In genomic region chr20:4814696-4815252, GRCh38 we compare ENCODE assay signal across 8 cellular contexts. TPM values are rescaled to one million over a fixed set of nuclear protein-coding genes. Genes with fewer than 3 reads are reported as not detected.
DNase-seq lines count a peak whose midpoint lies in the region; ATAC-seq and TF ChIP-seq lines count a peak whose summit lies in the region.

No MANE protein-coding gene starts in this region.

- H3K27me3 ChIP-seq in endodermal cell (ENCODE audit: control insufficient read depth, insufficient read depth, low read length, poor library complexity, severe bottlenecking), result no peaks in the 10 kb centered on the region

- H3K27ac ChIP-seq in endodermal cell (ENCODE audit: low read depth, low read length), result no peak overlapping the region

- no peak for TF ChIP-seq CTCF in endodermal cell (conservative IDR thresholded peaks at IDR 0.05)

- no peaks in the 10 kb centered on the region for H3K36me3 ChIP-seq in endodermal cell (ENCODE audit: control insufficient read depth, insufficient read depth, low read length)

- H3K27ac Mint-ChIP-seq in activated CD4-positive, alpha-beta T cell treated with anti-CD3 and anti-CD28 coated beads, Interleukin-2, amount 10 ng/mL, durations not matched to agents 24 days and 14 days, result peak overlapping the region; percentile 96
- peak overlapping the region; percentile 24 for H3K27ac Mint-ChIP-seq in endodermal cell

- H3K9me3 Mint-ChIP-seq in activated CD4-positive, alpha-beta T cell treated with anti-CD3 and anti-CD28 coated beads, Interleukin-2, amount 10 ng/mL, durations not matched to agents 24 days and 14 days, result no peaks in the 10 kb centered on the region
- H3K9me3 Mint-ChIP-seq in endodermal cell, result no peaks in the 10 kb centered on the region

- H3K9me3 ChIP-seq in endodermal cell (ENCODE audit: control insufficient read depth, low read length), result no peaks in the 10 kb centered on the region

- 88 to 89% methylated on average over 15 to 20 of the region's 20 CpGs for WGBS in endodermal cell (ENCODE audit: insufficient coverage in 1 of 2, insufficient read length in 1 of 2), 2 experiments

- peak overlapping the region; percentile 87 for H3K4me3 Mint-ChIP-seq in activated CD4-positive, alpha-beta T cell treated with anti-CD3 and anti-CD28 coated beads, Interleukin-2, amount 10 ng/mL, durations not matched to agents 24 days and 14 days
- H3K4me3 Mint-ChIP-seq in endodermal cell, result no peak overlapping the region

- no peak overlapping the region for H3K4me3 ChIP-seq in endodermal cell (ENCODE audit: low read length)

- peak; percentile 47 for ATAC-seq in GM19351 (IDR thresholded peaks at IDR 0.05; ENCODE audit: unreplicated experiment)
- peak; percentile 42 for ATAC-seq in HG03196 (IDR thresholded peaks at IDR 0.05; ENCODE audit: unreplicated experiment)

- peaks cover 65% of the 10 kb centered on the region for H3K4me1 Mint-ChIP-seq in activated CD4-positive, alpha-beta T cell treated with anti-CD3 and anti-CD28 coated beads, Interleukin-2, amount 10 ng/mL, durations not matched to agents 24 days and 14 days
- peaks cover 9% of the 10 kb centered on the region for H3K4me1 Mint-ChIP-seq in endodermal cell

- H3K9ac ChIP-seq in endodermal cell (ENCODE audit: extremely low read depth, low read length, poor library complexity, severe bottlenecking), result no peak overlapping the region

- peaks cover 38% of the 10 kb centered on the region for H3K36me3 Mint-ChIP-seq in activated CD4-positive, alpha-beta T cell treated with anti-CD3 and anti-CD28 coated beads, Interleukin-2, amount 10 ng/mL, durations not matched to agents 24 days and 14 days (ENCODE audit: low read depth)
- H3K36me3 Mint-ChIP-seq in endodermal cell (ENCODE audit: low read depth), result no peaks in the 10 kb centered on the region

- DNase-seq in activated CD4-positive, alpha-beta T cell treated with anti-CD3 and anti-CD28 coated beads, Interleukin-2, amount 10 ng/mL, durations not matched to agents 24 days and 14 days, result peak; percentile 93
- DNase-seq in endodermal cell (no peak), OCI-M1 (lab: John Stamatoyannopoulos, UW) (no peak), NCI-H1105 treated with DMSO at 0.1 percent for 48 hours (lab: John Stamatoyannopoulos, UW) (no peak), T1000 (lab: John Stamatoyannopoulos, UW) (no peak)
- DNase-seq in stimulated activated CD4-positive, alpha-beta T cell treated with anti-CD3 and anti-CD28 coated beads, Interleukin-12 subunit alpha, Interleukin-12 subunit beta, amount 100 ng/mL, for 24 hours (ENCODE audit: low read depth in 2 of 2), result peak; percentile 56 to 57

- H3K27me3 Mint-ChIP-seq in activated CD4-positive, alpha-beta T cell treated with anti-CD3 and anti-CD28 coated beads, Interleukin-2, amount 10 ng/mL, durations not matched to agents 24 days and 14 days, result no peaks in the 10 kb centered on the region
- peaks cover 3% of the 10 kb centered on the region for H3K27me3 Mint-ChIP-seq in endodermal cell (ENCODE audit: insufficient read depth)

- intact Hi-C loops in activated CD4-positive, alpha-beta T cell treated with anti-CD3 and anti-CD28 coated beads, Interleukin-2, amount 10 ng/mL, durations not matched to agents 24 days and 14 days (cut with micrococcal nuclease), result loop anchor here (1.0 to 5.0 kb wide), 3 partner anchors 26 to 313 kb away; partner anchors contain the start of gene CDS2

- no peaks in the 10 kb centered on the region for H3K4me1 ChIP-seq in endodermal cell (ENCODE audit: control insufficient read depth, insufficient read depth, low read length)

RNA-seq across cellular contexts. Expression of gene RASSF2, which starts 8.6 kb away (rescaled TPM):
- total RNA-seq in activated CD4-positive, alpha-beta T cell treated with anti-CD3 and anti-CD28 coated beads, Interleukin-2, amount 10 ng/mL, durations not matched to agents 24 days and 14 days, result 38.1 and 38.5 TPM in 2 replicates
- 1 to 10 TPM; 3.3 to 6.2 TPM for total RNA-seq in endodermal cell
- 19.7 TPM for polyA plus RNA-seq in endodermal cell (2013, experiment 1 of 2)
- polyA plus RNA-seq in endodermal cell (2013, experiment 2 of 2), result 20.6 TPM

Comparison
In these comparisons a context has a peak if more than half of its experiments do, and no peak if none do; other contexts are left out.
1. DNase-seq: peak in activated CD4-positive, alpha-beta T cell treated with anti-CD3 and anti-CD28 coated beads, Interleukin-2, amount 10 ng/mL, durations not matched to agents 24 days and 14 days (single experiment) and stimulated activated CD4-positive, alpha-beta T cell treated with anti-CD3 and anti-CD28 coated beads, Interleukin-12 subunit alpha, Interleukin-12 subunit beta, amount 100 ng/mL, for 24 hours (2 of 2); none in endodermal cell (single experiment), OCI-M1 (single experiment), NCI-H1105 treated with DMSO at 0.1 percent for 48 hours (single experiment) and T1000 (single experiment).